ENCODE assay signal across 23 cellular contexts in the genomic region with DNA sequence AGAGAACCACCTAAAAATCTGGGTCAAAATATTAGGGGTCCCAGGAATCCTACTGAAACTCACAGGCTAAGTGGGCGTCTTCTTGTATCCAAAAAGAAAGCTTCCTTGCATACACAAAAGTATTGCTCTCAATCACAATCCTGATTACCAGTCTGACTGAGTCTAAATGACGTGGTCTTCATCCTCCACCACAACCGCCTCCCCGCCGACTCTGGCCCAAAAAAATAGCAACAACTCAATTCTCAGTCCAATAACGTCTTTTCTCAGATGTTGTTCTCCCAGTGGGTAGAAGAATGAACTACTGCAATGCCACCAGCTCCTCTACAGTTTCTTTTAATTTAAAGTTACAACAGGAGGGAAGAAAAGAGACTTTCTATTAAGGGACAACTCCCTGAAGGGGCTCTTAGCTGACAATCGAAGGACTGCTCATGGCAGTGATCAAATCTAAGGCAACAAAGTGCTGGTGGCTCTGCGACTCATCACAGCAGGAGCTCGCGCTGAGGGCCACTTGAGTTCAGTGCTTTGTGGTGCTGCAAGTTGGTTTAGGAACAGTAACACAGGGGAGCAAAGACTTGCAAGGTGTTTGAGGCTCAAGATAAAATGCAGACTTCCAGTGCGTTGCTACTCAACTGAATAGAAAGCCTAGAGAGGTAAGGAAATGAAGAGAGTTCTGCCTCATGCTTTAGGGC.
DNase-seq lines count a peak whose midpoint lies in the region; ATAC-seq and TF ChIP-seq lines count a peak whose summit lies in the region.
"Had no signal": no experiment of that assay in that cellular context is flagged by ENCODE, and none has a peak within 500 bp of the region (broad histone marks: within the 10 kb centered on the region; RNA-seq: fewer than 3 reads in every experiment).

No MANE protein-coding gene starts in this region.

- H3K27me3 ChIP-seq in right cardiac atrium (ENCODE audit: control insufficient read depth, insufficient read depth) = no peaks in the 10 kb centered on the region
- no peaks in the 10 kb centered on the region for H3K27me3 ChIP-seq in mesendoderm (ENCODE audit: insufficient read depth, low read length, poor library complexity)
- H3K27me3 ChIP-seq in uterus = no peaks in the 10 kb centered on the region
- H3K27me3 ChIP-seq in aorta (ENCODE audit: control insufficient read depth in 1 of 2, insufficient read depth in 2 of 2, low read length in 1 of 2) = no peaks in the 10 kb centered on the region
- H3K27me3 ChIP-seq: adrenal gland, esophagus muscularis mucosa, foreskin keratinocyte, sigmoid colon, testis had no signal

- no peak for TF ChIP-seq CTCF in uterus (IDR thresholded peaks at IDR 0.05)

- no peaks in the 10 kb centered on the region for H3K79me2 ChIP-seq in mesendoderm (ENCODE audit: control insufficient read depth, insufficient read depth, low read length)

- no peak overlapping the region for H3K4me2 ChIP-seq in mesendoderm (ENCODE audit: low read length)

- H2BK120ac ChIP-seq in mesendoderm (ENCODE audit: low read depth, low read length) = no peak overlapping the region

- DNase-seq in right cardiac atrium (no peak), Right ventricle myocardium inferior (ENCODE audit: missing footprints) (no peak), NCI-H524 (lab: John Stamatoyannopoulos, UW) (peak; percentile 3 to 52), mesendoderm (peak; percentile 60), uterus (no peak), aorta (no peak)
- DNase-seq: activated CD4-positive, alpha-beta T cell treated with anti-CD3 and anti-CD28 coated beads, Interleukin-2, amount 50 U/mL, for 4 hours; activated CD4-positive, CD25-positive, alpha-beta regulatory T cell; activated naive CD4-positive, alpha-beta T cell treated with Interleukin-2 at 50 U/mL for 16 hours; adrenal gland; DMS79 treated with DMSO at 0.1 percent for 48 hours; effector memory CD8-positive, alpha-beta T cell; foreskin keratinocyte; NCI-H1092 treated with DMSO at 0.1 percent for 48 hours; NCI-H2171 treated with DMSO at 0.1 percent for 48 hours; sigmoid colon; stimulated activated naive B cell treated with anti-CD40 and anti-IgM and Interleukin-4, amounts not matched to agents 10 μg/mL and 1 μg/mL and 100 μg/mL, for 72 hours; T-helper 1 cell; testis had no signal

- H2BK15ac ChIP-seq in mesendoderm (replicated peaks; ENCODE audit: low read depth) = no peak overlapping the region

- H3K18ac ChIP-seq in mesendoderm (ENCODE audit: low read length) = no peak overlapping the region

- no peaks in the 10 kb centered on the region for H3K79me1 ChIP-seq in mesendoderm (ENCODE audit: low read length)

- H2AK5ac ChIP-seq in mesendoderm (ENCODE audit: low read length) = no peak overlapping the region

- H3K9me3 ChIP-seq in right cardiac atrium (ENCODE audit: control insufficient read depth, low read length) (no peaks in the 10 kb centered on the region), uterus (no peaks in the 10 kb centered on the region), aorta (ENCODE audit: control insufficient read depth, low read length) (no peaks in the 10 kb centered on the region)
- H3K9me3 ChIP-seq: adrenal gland, esophagus muscularis mucosa, sigmoid colon, testis had no signal

- no peak overlapping the region for H3K27ac ChIP-seq in right cardiac atrium (ENCODE audit: low read length)
- no peak overlapping the region for H3K27ac ChIP-seq in mesendoderm (ENCODE audit: low read depth, low read length)
- no peak overlapping the region for H3K27ac ChIP-seq in uterus
- H3K27ac ChIP-seq in aorta (ENCODE audit: low read depth in 1 of 2, low read length in 2 of 2) = no peak overlapping the region
- H3K27ac ChIP-seq: adrenal gland, esophagus muscularis mucosa, foreskin keratinocyte, RWPE1, sigmoid colon, testis had no signal

- no peak overlapping the region for H3K56ac ChIP-seq in mesendoderm (ENCODE audit: low read length)

- intact Hi-C loops in right cardiac atrium (cut with DNase I) (no loop called here), Right ventricle myocardium inferior (cut with DNase I) (no loop called here), uterus (cut with DNase I; ENCODE audit: low total_unique reads) (no loop called here), aorta (cut with DNase I) (no loop called here)

- H4K5ac ChIP-seq in mesendoderm (ENCODE audit: low read length) = no peak overlapping the region

- no peak overlapping the region for H4K8ac ChIP-seq in mesendoderm (ENCODE audit: low read depth, low read length)

- no peaks in the 10 kb centered on the region for H3K36me3 ChIP-seq in mesendoderm (ENCODE audit: control insufficient read depth, insufficient read depth, low read length)
- no peaks in the 10 kb centered on the region for H3K36me3 ChIP-seq in uterus
- peaks cover 0 to 2% of the 10 kb centered on the region in 2 donors for H3K36me3 ChIP-seq in aorta (ENCODE audit: control insufficient read depth in 1 of 2, insufficient read depth in 2 of 2, low read length in 1 of 2)
- H3K36me3 ChIP-seq: adrenal gland, esophagus muscularis mucosa, sigmoid colon had no signal

- no peak overlapping the region for H3K23ac ChIP-seq in mesendoderm (ENCODE audit: low read length)

- no peak overlapping the region for H3K9ac ChIP-seq in mesendoderm (ENCODE audit: low read length)

- H3K4me3 ChIP-seq in right cardiac atrium (ENCODE audit: low read length) (no peak overlapping the region), mesendoderm (ENCODE audit: low read length) (no peak overlapping the region), uterus (no peak overlapping the region), aorta (ENCODE audit: low read length in 2 of 2) (no peak overlapping the region)
- H3K4me3 ChIP-seq: adrenal gland, esophagus muscularis mucosa, sigmoid colon, testis had no signal

- no peak overlapping the region for H2BK5ac ChIP-seq in mesendoderm (ENCODE audit: low read length)

- ATAC-seq in right cardiac atrium = peak; percentile 20 to 24
- ATAC-seq in Right ventricle myocardium inferior = no peak
- ATAC-seq in HG03439 (IDR thresholded peaks at IDR 0.05; ENCODE audit: unreplicated experiment) = no peak
- ATAC-seq in HG02970 (IDR thresholded peaks at IDR 0.05; ENCODE audit: low FRiP score, unreplicated experiment) = no peak
- no peak for ATAC-seq in aorta (ENCODE audit: low FRiP score)
- ATAC-seq: effector memory CD8-positive, alpha-beta T cell; foreskin keratinocyte had no signal

- H3K4ac ChIP-seq in mesendoderm (ENCODE audit: low read depth, low read length) = no peak overlapping the region

- WGBS in right cardiac atrium = 65% methylated on average over 11 of the region's 11 CpGs
- no CpG with 5 or more reads among the region's 11 CpGs for WGBS in mesendoderm (ENCODE audit: extremely low coverage, insufficient coverage, low lambda C conversion rate)
- WGBS in aorta, 2 donors = 85 to 90% methylated on average over 11 of the region's 11 CpGs

- H3K4me1 ChIP-seq in right cardiac atrium (ENCODE audit: control insufficient read depth, insufficient read depth, low read length) (no peaks in the 10 kb centered on the region), mesendoderm (ENCODE audit: control insufficient read depth, low read depth, low read length) (peaks cover 2% of the 10 kb centered on the region), uterus (peaks cover 0 to 1% of the 10 kb centered on the region in 2 donors), aorta (ENCODE audit: control insufficient read depth in 1 of 2, insufficient read depth in 2 of 2, low read length in 2 of 2) (peaks cover 2 to 7% of the 10 kb centered on the region in 2 donors)
- H3K4me1 ChIP-seq: adrenal gland, esophagus muscularis mucosa, foreskin keratinocyte, testis had no signal

- TF ChIP-seq POLR2A in uterus (IDR thresholded peaks at IDR 0.05) = no peak

Comparison
In these comparisons a context has a peak if more than half of its experiments do, and no peak if none do; other contexts are left out.
1. ATAC-seq: peak in right cardiac atrium (2 of 2); none in Right ventricle myocardium inferior (single experiment), HG03439 (single experiment), HG02970 (single experiment) and aorta (single experiment).
2. DNase-seq: peak in NCI-H524 (2 of 2) and mesendoderm (single experiment); none in right cardiac atrium (0 of 3), Right ventricle myocardium inferior (single experiment), uterus (0 of 2) and aorta (0 of 2).